9 cellular contexts compared by ENCODE assay signal in the genomic region with DNA sequence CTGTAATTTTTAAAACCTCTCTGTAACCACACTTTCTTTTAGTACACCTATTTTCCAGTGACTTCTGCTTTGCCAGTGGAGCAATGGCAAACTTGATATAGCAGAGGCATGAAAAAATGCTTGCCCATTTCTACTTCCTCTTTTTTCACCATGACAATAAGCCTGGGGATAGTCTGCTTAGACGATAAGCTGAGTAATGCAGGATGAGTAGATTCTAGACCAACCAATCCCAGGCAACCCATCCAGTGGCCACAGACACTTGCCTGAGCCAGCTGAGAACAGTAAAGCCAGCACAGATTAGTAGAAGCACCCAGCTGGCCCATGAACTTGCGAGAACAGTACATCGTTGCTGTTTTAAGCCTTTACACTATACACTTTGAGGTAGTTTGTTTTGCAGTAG. TPM values are rescaled to one million over a fixed set of nuclear protein-coding genes. Genes with fewer than 3 reads are reported as not detected.
DNase-seq lines count a peak whose midpoint lies in the region; ATAC-seq and TF ChIP-seq lines count a peak whose summit lies in the region.
"Had no signal": no experiment of that assay in that cellular context is flagged by ENCODE, and none has a peak within 500 bp of the region (broad histone marks: within the 10 kb centered on the region; RNA-seq: fewer than 3 reads in every experiment).

No MANE protein-coding gene starts in this region.

- POLR2A ChIA-PET in CD8-positive, alpha-beta T cell (lab: Charles Lee) = interaction anchor here (0.6 kb wide), 1 partner anchor 57 kb away, joined by 3 read pairs; no protein-coding TSS in a partner anchor

- H4K20me1 ChIP-seq in Loucy (ENCODE audit: insufficient read depth, low read length, poor library complexity, severe bottlenecking) = no peaks in the 10 kb centered on the region

- H3K4me2 ChIP-seq in Loucy (ENCODE audit: low read depth, low read length, poor library complexity, severe bottlenecking) = no peak overlapping the region

- no peaks in the 10 kb centered on the region for H3K36me3 ChIP-seq in Loucy (ENCODE audit: insufficient read depth, low read length)
- no peaks in the 10 kb centered on the region for H3K36me3 ChIP-seq in CD8-positive, alpha-beta T cell (ENCODE audit: insufficient read depth, low read length)

- H3K9ac ChIP-seq in Loucy (ENCODE audit: low read depth, low read length, poor library complexity, severe bottlenecking) = no peak overlapping the region

- H3K27ac Mint-ChIP-seq in CD8-positive, alpha-beta T cell = no peak overlapping the region
- H3K27ac Mint-ChIP-seq: activated naive CD8-positive, alpha-beta T cell treated with anti-CD3 and anti-CD28 coated beads, Interleukin-2, amount 10 ng/mL, durations not matched to agents 7 days and 5 days had no signal

- no peaks in the 10 kb centered on the region for H3K4me1 ChIP-seq in Loucy (ENCODE audit: insufficient read depth, low read length, poor library complexity, severe bottlenecking)
- H3K4me1 ChIP-seq in CD8-positive, alpha-beta T cell (ENCODE audit: insufficient read depth, low read length) = no peaks in the 10 kb centered on the region

- no peaks in the 10 kb centered on the region for H3K9me3 Mint-ChIP-seq in CD8-positive, alpha-beta T cell
- H3K9me3 Mint-ChIP-seq: activated naive CD8-positive, alpha-beta T cell treated with anti-CD3 and anti-CD28 coated beads, Interleukin-2, amount 10 ng/mL, durations not matched to agents 7 days and 5 days had no signal

- H2AFZ ChIP-seq in Loucy (ENCODE audit: low read length) = 0 out of 2 replicates have a peak overlapping the region, but pooled peaks have one; percentile 5

- H3F3A ChIP-seq in Loucy (ENCODE audit: low read depth) = no peaks in the 10 kb centered on the region

- no peaks in the 10 kb centered on the region for H3K4me1 Mint-ChIP-seq in CD8-positive, alpha-beta T cell (ENCODE audit: low read depth)
- H3K4me1 Mint-ChIP-seq: activated naive CD8-positive, alpha-beta T cell treated with anti-CD3 and anti-CD28 coated beads, Interleukin-2, amount 10 ng/mL, durations not matched to agents 7 days and 5 days had no signal

- CTCF ChIA-PET in CD8-positive, alpha-beta T cell (lab: Charles Lee) = no interaction called here

- H3K9me3 ChIP-seq in Loucy (ENCODE audit: insufficient read depth, low read depth, low read length) = no peaks in the 10 kb centered on the region
- H3K9me3 ChIP-seq in CD8-positive, alpha-beta T cell (ENCODE audit: low read length) = no peaks in the 10 kb centered on the region

- DNase-seq in GM12865 (ENCODE audit: low read depth) (peak; percentile 45), H4 (ENCODE audit: low spot score) (peak; percentile 18), germinal center (ENCODE audit: low spot score) (peak; percentile 57), cerebellar nuclear complex (lab: John Stamatoyannopoulos, UW) (no peak), head of caudate nucleus (no peak), NCI-H146 (lab: John Stamatoyannopoulos, UW) (no peak)
- no peak for DNase-seq in CD8-positive, alpha-beta T cell
- DNase-seq: activated naive CD8-positive, alpha-beta T cell treated with anti-CD3 and anti-CD28 coated beads, Interleukin-2, amount 10 ng/mL, durations not matched to agents 7 days and 5 days had no signal

- H3K9me2 ChIP-seq in Loucy (replicated peaks; ENCODE audit: low read depth, low read length) = no peaks in the 10 kb centered on the region

- ATAC-seq in CD8-positive, alpha-beta T cell = no peak

- H3K4me3 Mint-ChIP-seq in CD8-positive, alpha-beta T cell = no peak overlapping the region
- H3K4me3 Mint-ChIP-seq: activated naive CD8-positive, alpha-beta T cell treated with anti-CD3 and anti-CD28 coated beads, Interleukin-2, amount 10 ng/mL, durations not matched to agents 7 days and 5 days had no signal

- no peaks in the 10 kb centered on the region for H3K79me2 ChIP-seq in Loucy (ENCODE audit: insufficient read depth, low read length)

- no peaks in the 10 kb centered on the region for H3K27me3 Mint-ChIP-seq in CD8-positive, alpha-beta T cell (ENCODE audit: low read depth)
- H3K27me3 Mint-ChIP-seq: activated naive CD8-positive, alpha-beta T cell treated with anti-CD3 and anti-CD28 coated beads, Interleukin-2, amount 10 ng/mL, durations not matched to agents 7 days and 5 days had no signal

- H3K27me3 ChIP-seq in Loucy (ENCODE audit: insufficient read depth, low read length, poor library complexity, severe bottlenecking) = no peaks in the 10 kb centered on the region
- no peaks in the 10 kb centered on the region for H3K27me3 ChIP-seq in CD8-positive, alpha-beta T cell (ENCODE audit: insufficient read depth, low read length)

- no peak overlapping the region for H3K27ac ChIP-seq in CD8-positive, alpha-beta T cell (ENCODE audit: low read depth, low read length)

- TF ChIP-seq CTCF in GM12865 (IDR thresholded peaks at IDR 0.05; ENCODE audit: insufficient read depth, low read depth, low read length, missing control alignments) = no peak
- no peak for TF ChIP-seq CTCF in Loucy (conservative IDR thresholded peaks at IDR 0.05; ENCODE audit: low read length)
- no peak for TF ChIP-seq CTCF in CD8-positive, alpha-beta T cell (IDR thresholded peaks at IDR 0.05)

- H3K4me3 ChIP-seq in GM12865 (ENCODE audit: low read depth, low read length) (no peak overlapping the region), Loucy (ENCODE audit: low read length, poor library complexity, severe bottlenecking) (no peak overlapping the region)
- no peak overlapping the region for H3K4me3 ChIP-seq in CD8-positive, alpha-beta T cell (ENCODE audit: low read depth, low read length)

- H3K36me3 Mint-ChIP-seq in CD8-positive, alpha-beta T cell = no peaks in the 10 kb centered on the region
- H3K36me3 Mint-ChIP-seq: activated naive CD8-positive, alpha-beta T cell treated with anti-CD3 and anti-CD28 coated beads, Interleukin-2, amount 10 ng/mL, durations not matched to agents 7 days and 5 days had no signal

- intact Hi-C loops in CD8-positive, alpha-beta T cell (cut with DNase I, micrococcal nuclease) = no loop called here
- intact Hi-C loops in head of caudate nucleus (cut with DNase I) = no loop called here

RNA-seq across cellular contexts. Expression of a gene that starts 37.5 kb away (rescaled TPM):
- total RNA-seq in H4 (2014; rRNA removed; shearing (Covaris generic)) = not detected in 2 replicates
- not detected for total RNA-seq in CD8-positive, alpha-beta T cell
- total RNA-seq: activated naive CD8-positive, alpha-beta T cell treated with anti-CD3 and anti-CD28 coated beads, Interleukin-2, amount 10 ng/mL, durations not matched to agents 7 days and 5 days had no signal

Comparison
In these comparisons a context has a peak if more than half of its experiments do, and no peak if none do; other contexts are left out.
1. DNase-seq: peak in GM12865 (single experiment), H4 (single experiment) and germinal center (single experiment); none in CD8-positive, alpha-beta T cell (0 of 7), cerebellar nuclear complex (0 of 2), head of caudate nucleus (0 of 42) and NCI-H146 (single experiment).